Comparison of ENCODE assay signal across 11 cellular contexts in genomic region chr17:57607553-57608120, GRCh38.
DNase-seq lines count a peak whose midpoint lies in the region; ATAC-seq lines count a peak whose summit lies in the region.
"Had no signal": no experiment of that assay in that cellular context is flagged by ENCODE, and none has a peak within 500 bp of the region (broad histone marks: within the 10 kb centered on the region; RNA-seq: fewer than 3 reads in every experiment).

No MANE protein-coding gene starts in this region.

- H2AFZ ChIP-seq in GM23248 (no peak overlapping the region), mesenchymal stem cell (ENCODE audit: low read depth, low read length) (no peak overlapping the region)

- peak overlapping the region; percentile 6 for H3K27ac Mint-ChIP-seq in activated CD4-positive, alpha-beta memory T cell treated with anti-CD3 and anti-CD28 coated beads for 36 hours

- H3K36me3 Mint-ChIP-seq in activated CD4-positive, alpha-beta memory T cell treated with anti-CD3 and anti-CD28 coated beads for 36 hours, result no peaks in the 10 kb centered on the region

- H3K9me2 ChIP-seq in GM23248 (ENCODE audit: insufficient read depth), result no peaks in the 10 kb centered on the region

- H4K91ac ChIP-seq in mesenchymal stem cell (ENCODE audit: low read length), result no peak overlapping the region

- no peak for ATAC-seq in HG03521 (IDR thresholded peaks at IDR 0.05; ENCODE audit: unreplicated experiment)
- ATAC-seq in GM18517 (IDR thresholded peaks at IDR 0.05; ENCODE audit: unreplicated experiment), result no peak
- ATAC-seq: stimulated activated naive B cell treated with anti-CD40 and anti-IgM and Interleukin-4, amounts not matched to agents 10 μg/mL and 1 μg/mL and 100 μg/mL, for 72 hours had no signal

- peak overlapping the region; percentile 20 for H2BK15ac ChIP-seq in mesenchymal stem cell (ENCODE audit: low read depth, poor library complexity, severe bottlenecking)

- no peak overlapping the region for H4K8ac ChIP-seq in mesenchymal stem cell (ENCODE audit: low read length)

- POLR2A ChIA-PET in activated CD4-positive, alpha-beta memory T cell treated with anti-CD3 and anti-CD28 coated beads for 36 hours (lab: Charles Lee), result interaction anchor here (1.6 kb wide), 1 partner anchor 64 kb away, joined by 3 read pairs; no protein-coding TSS in a partner anchor

- H3K9me3 Mint-ChIP-seq in activated CD4-positive, alpha-beta memory T cell treated with anti-CD3 and anti-CD28 coated beads for 36 hours, result no peaks in the 10 kb centered on the region
- H3K9me3 Mint-ChIP-seq: activated naive CD4-positive, alpha-beta T cell treated with anti-CD3 and anti-CD28 coated beads, Interleukin-2, amount 50 U/mL, for 24 hours; stimulated activated naive B cell treated with anti-CD40 and anti-IgM and Interleukin-4, amounts not matched to agents 10 μg/mL and 1 μg/mL and 100 μg/mL, for 72 hours had no signal

- H3K4ac ChIP-seq in mesenchymal stem cell (ENCODE audit: low read depth in 1 of 2, low read length in 2 of 2), result no peak overlapping the region

- H2AK5ac ChIP-seq in mesenchymal stem cell (ENCODE audit: low read length, severe bottlenecking), result no peak overlapping the region

- H3K4me1 Mint-ChIP-seq in activated CD4-positive, alpha-beta memory T cell treated with anti-CD3 and anti-CD28 coated beads for 36 hours (ENCODE audit: low read depth), result peaks cover 60% of the 10 kb centered on the region

- no peaks in the 10 kb centered on the region for H3K27me3 Mint-ChIP-seq in activated CD4-positive, alpha-beta memory T cell treated with anti-CD3 and anti-CD28 coated beads for 36 hours
- H3K27me3 Mint-ChIP-seq: activated naive CD4-positive, alpha-beta T cell treated with anti-CD3 and anti-CD28 coated beads, Interleukin-2, amount 50 U/mL, for 24 hours; stimulated activated naive B cell treated with anti-CD40 and anti-IgM and Interleukin-4, amounts not matched to agents 10 μg/mL and 1 μg/mL and 100 μg/mL, for 72 hours had no signal

- in situ Hi-C loops in GM23248 (cut with MboI), result no loop called here

- H3K4me3 Mint-ChIP-seq in activated CD4-positive, alpha-beta memory T cell treated with anti-CD3 and anti-CD28 coated beads for 36 hours, result no peak overlapping the region
- H3K4me3 Mint-ChIP-seq: activated naive CD4-positive, alpha-beta T cell treated with anti-CD3 and anti-CD28 coated beads, Interleukin-2, amount 50 U/mL, for 24 hours; stimulated activated naive B cell treated with anti-CD40 and anti-IgM and Interleukin-4, amounts not matched to agents 10 μg/mL and 1 μg/mL and 100 μg/mL, for 72 hours had no signal

- H3K4me2 ChIP-seq in GM23248 (ENCODE audit: unreplicated experiment) (no peak overlapping the region), mesenchymal stem cell (ENCODE audit: low read length, poor library complexity, severe bottlenecking) (no peak overlapping the region)

- 85 to 88% methylated on average over 12 of the region's 12 CpGs for WGBS in GM23248 (ENCODE audit: low coverage in 1 of 2, low lambda C conversion rate in 2 of 2, missing lambda C conversion rate in 2 of 2), 2 experiments
- WGBS in mesenchymal stem cell, result 92% methylated on average over 11 of the region's 12 CpGs

- no peak overlapping the region for H2BK120ac ChIP-seq in mesenchymal stem cell (ENCODE audit: low read depth, low read length)

- peaks cover 12% of the 10 kb centered on the region for H3K79me1 ChIP-seq in mesenchymal stem cell (replicated peaks; ENCODE audit: low read length, poor library complexity, severe bottlenecking)

- no peak overlapping the region for H3K18ac ChIP-seq in mesenchymal stem cell (ENCODE audit: low read depth in 1 of 2, low read length in 2 of 2)

- H3K9me3 ChIP-seq in GM23248 (ENCODE audit: low read depth), result no peaks in the 10 kb centered on the region
- no peaks in the 10 kb centered on the region for H3K9me3 ChIP-seq in KOPT-K1 (ENCODE audit: insufficient read depth, low read length, poor library complexity, severe bottlenecking)
- no peaks in the 10 kb centered on the region for H3K9me3 ChIP-seq in mesenchymal stem cell (ENCODE audit: control insufficient read depth, low read length)

- peak; percentile 33 for DNase-seq in GM23248
- DNase-seq in activated CD4-positive, alpha-beta memory T cell treated with anti-CD3 and anti-CD28 coated beads for 36 hours, result peak; percentile 69
- no peak for DNase-seq in mesenchymal stem cell
- no peak for DNase-seq in NCI-H1048 (lab: John Stamatoyannopoulos, UW)
- DNase-seq: KG1; stimulated activated CD4-positive, alpha-beta T cell treated with anti-CD3 and anti-CD28 coated beads, Interleukin-12 subunit alpha, Interleukin-12 subunit beta, amount 100 ng/mL, for 4 hours; stimulated activated naive B cell treated with anti-CD40 and anti-IgM and Interleukin-4, amounts not matched to agents 10 μg/mL and 1 μg/mL and 100 μg/mL, for 72 hours had no signal

- no peaks in the 10 kb centered on the region for H3K79me2 ChIP-seq in GM23248 (ENCODE audit: insufficient read depth)

- H3K4me1 ChIP-seq in GM23248 (ENCODE audit: insufficient read depth), result no peaks in the 10 kb centered on the region; the same call in 1 of the 2 replicates
- H3K4me1 ChIP-seq in mesenchymal stem cell (ENCODE audit: control insufficient read depth, insufficient read depth, low read depth, low read length), result peaks cover 18% of the 10 kb centered on the region

- intact Hi-C loops in activated CD4-positive, alpha-beta memory T cell treated with anti-CD3 and anti-CD28 coated beads for 36 hours (cut with micrococcal nuclease), result no loop called here

- no peaks in the 10 kb centered on the region for H3F3A ChIP-seq in GM23248 (ENCODE audit: insufficient read depth)

- no peak overlapping the region for H3K23ac ChIP-seq in mesenchymal stem cell (ENCODE audit: low read length in 2 of 2)

- H3K4me3 ChIP-seq in GM23248, result no peak overlapping the region
- no peak overlapping the region for H3K4me3 ChIP-seq in mesenchymal stem cell (ENCODE audit: insufficient read depth in 1 of 2, low read depth in 1 of 2, low read length in 2 of 2)

- H3K9ac ChIP-seq in GM23248, result no peak overlapping the region
- no peak overlapping the region for H3K9ac ChIP-seq in mesenchymal stem cell (ENCODE audit: low read length)

- H3K27ac ChIP-seq in GM23248 (no peak overlapping the region), KOPT-K1 (ENCODE audit: low read depth, low read length, poor library complexity, severe bottlenecking) (peak overlapping the region; percentile 97), mesenchymal stem cell (ENCODE audit: low read length, poor library complexity, severe bottlenecking) (no peak overlapping the region)

- H3K14ac ChIP-seq in mesenchymal stem cell (ENCODE audit: low read length in 2 of 2), result no peak overlapping the region

- CTCF ChIA-PET in activated CD4-positive, alpha-beta memory T cell treated with anti-CD3 and anti-CD28 coated beads for 36 hours (lab: Charles Lee), result interaction anchor here (1.2 to 2.7 kb wide), 3 partner anchors 9 to 365 kb away, joined by 4 to 13 read pairs (median 4); no protein-coding TSS in a partner anchor

- no peak overlapping the region for H2BK5ac ChIP-seq in mesenchymal stem cell (ENCODE audit: low read depth, low read length, poor library complexity, severe bottlenecking)

- H3K36me3 ChIP-seq in GM23248 (ENCODE audit: low read depth) (no peaks in the 10 kb centered on the region), KOPT-K1 (ENCODE audit: insufficient read depth, low read length) (peaks cover 46% of the 10 kb centered on the region), mesenchymal stem cell (ENCODE audit: control insufficient read depth in 1 of 2, insufficient read depth in 2 of 2, low read depth in 1 of 2, low read length in 2 of 2) (peaks cover 0 to 13% of the 10 kb centered on the region in 2 experiments)

- H2BK12ac ChIP-seq in mesenchymal stem cell (ENCODE audit: low read length in 2 of 2), result no peak overlapping the region

- H3K27me3 ChIP-seq in GM23248 (replicated peaks; ENCODE audit: insufficient read depth), result no peaks in the 10 kb centered on the region
- H3K27me3 ChIP-seq in mesenchymal stem cell (ENCODE audit: control insufficient read depth in 1 of 2, insufficient read depth in 1 of 2, low read length in 2 of 2), result no peaks in the 10 kb centered on the region

- no peaks in the 10 kb centered on the region for H4K20me1 ChIP-seq in GM23248 (ENCODE audit: insufficient read depth)

Comparison
In these comparisons a context has a peak if more than half of its experiments do, and no peak if none do; other contexts are left out.
1. DNase-seq: peak in GM23248 (single experiment) and activated CD4-positive, alpha-beta memory T cell treated with anti-CD3 and anti-CD28 coated beads for 36 hours (single experiment); none in mesenchymal stem cell (single experiment) and NCI-H1048 (single experiment).